14 cellular contexts compared by ENCODE assay signal in the genomic region with DNA sequence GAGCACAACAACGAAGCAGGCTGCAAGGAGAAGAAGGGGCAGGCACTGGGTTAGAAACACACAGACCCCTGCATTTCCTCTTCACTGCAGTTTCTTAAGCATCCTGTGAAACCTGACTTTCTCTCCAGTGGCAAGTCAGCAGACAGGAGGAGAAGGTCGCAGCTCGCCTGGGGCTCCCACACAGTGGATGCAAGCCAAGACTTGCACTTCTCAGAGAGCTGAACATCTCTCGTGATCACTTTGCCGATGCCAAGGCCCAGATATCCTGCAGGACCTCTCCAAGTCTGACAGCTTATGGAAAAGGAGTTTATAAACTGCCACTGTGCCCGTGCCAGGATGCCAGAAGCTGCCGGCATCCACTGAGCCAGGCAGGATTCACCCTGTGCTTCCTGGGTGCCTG. TPM values are rescaled to one million over a fixed set of nuclear protein-coding genes. Genes with fewer than 3 reads are reported as not detected.
DNase-seq lines count a peak whose midpoint lies in the region; ATAC-seq and TF ChIP-seq lines count a peak whose summit lies in the region.
"Had no signal": no experiment of that assay in that cellular context is flagged by ENCODE, and none has a peak within 500 bp of the region (broad histone marks: within the 10 kb centered on the region; RNA-seq: fewer than 3 reads in every experiment).

No MANE protein-coding gene starts in this region.

- peaks cover 8% of the 10 kb centered on the region for H3K4me1 ChIP-seq in mammary epithelial cell (ENCODE audit: insufficient read depth, low read length)

- in situ Hi-C loops in mammary epithelial cell (cut with MboI; ENCODE audit: low sequenced_read_pairs in 2 of 2) = no loop called here

- POLR2A ChIA-PET in CD4-positive, alpha-beta T cell (lab: Charles Lee) = interaction anchor here (0.6 to 10.0 kb wide), 8 partner anchors 8 to 374 kb away, joined by 3 to 153 read pairs (median 29); a partner anchor contains a TSS

- peak overlapping the region; percentile 89 for H3K27ac Mint-ChIP-seq in CD4-positive, alpha-beta T cell
- H3K27ac Mint-ChIP-seq: stimulated activated memory B cell treated with anti-CD40 and anti-IgM and Interleukin-4, amounts not matched to agents 10 μg/mL and 1 μg/mL and 100 μg/mL, for 72 hours had no signal

- peaks cover 28% of the 10 kb centered on the region for H3K36me3 Mint-ChIP-seq in CD4-positive, alpha-beta T cell (ENCODE audit: low read depth)
- H3K36me3 Mint-ChIP-seq: stimulated activated memory B cell treated with anti-CD40 and anti-IgM and Interleukin-4, amounts not matched to agents 10 μg/mL and 1 μg/mL and 100 μg/mL, for 72 hours had no signal

- H3K4me1 Mint-ChIP-seq in CD4-positive, alpha-beta T cell (ENCODE audit: low read depth) = peaks cover 83% of the 10 kb centered on the region
- H3K4me1 Mint-ChIP-seq: neural crest cell had no signal

- peak; percentile 6 for ATAC-seq in CD4-positive, alpha-beta T cell (ENCODE audit: poor library complexity)
- ATAC-seq: stimulated activated memory B cell treated with anti-CD40 and anti-IgM and Interleukin-4, amounts not matched to agents 10 μg/mL and 1 μg/mL and 100 μg/mL, for 72 hours had no signal

- TF ChIP-seq POLR2A in NB4 (IDR thresholded peaks at IDR 0.05; ENCODE audit: extremely low read depth, insufficient read length) (no peak), lower leg skin (IDR thresholded peaks at IDR 0.05) (no peak)

- H3K27ac ChIP-seq in CD4-positive, alpha-beta T cell (ENCODE audit: low read depth, low read length) = peak overlapping the region; percentile 79
- H3K27ac ChIP-seq in mammary epithelial cell (ENCODE audit: insufficient read depth, low read depth, low read length) = no peak overlapping the region
- H3K27ac ChIP-seq: epithelial cell of prostate had no signal

- CTCF ChIA-PET in CD4-positive, alpha-beta T cell (lab: Charles Lee) = interaction anchor here (4.1 kb wide), 1 partner anchor 12 kb away, joined by 20 read pairs; no protein-coding TSS in a partner anchor
- CTCF ChIA-PET in mammary epithelial cell (lab: Charles Lee; ENCODE audit: low non-redundant PET) = no interaction called here

- BruUV-seq in mammary epithelial cell (replicated peaks; lab: Mats Ljungman, UMichigan) = no TSS peak

- 8% methylated on average over 7 of the region's 7 CpGs for WGBS in mammary epithelial cell (ENCODE audit: low coverage, missing lambda C conversion rate)
- WGBS in lower leg skin, 2 donors = 17 to 20% methylated on average over 7 of the region's 7 CpGs

- H3K9me3 ChIP-seq in CD4-positive, alpha-beta T cell (ENCODE audit: control insufficient read depth, low read length) = no peaks in the 10 kb centered on the region
- no peaks in the 10 kb centered on the region for H3K9me3 ChIP-seq in mammary epithelial cell (replicated peaks; ENCODE audit: insufficient read depth, low read length)

- H3K4me2 ChIP-seq in mammary epithelial cell (ENCODE audit: insufficient read depth, low read depth, low read length) = peak overlapping the region; percentile 7

- no peaks in the 10 kb centered on the region for H3K9me3 Mint-ChIP-seq in CD4-positive, alpha-beta T cell
- H3K9me3 Mint-ChIP-seq: neural crest cell; stimulated activated memory B cell treated with anti-CD40 and anti-IgM and Interleukin-4, amounts not matched to agents 10 μg/mL and 1 μg/mL and 100 μg/mL, for 72 hours had no signal

- intact Hi-C loops in CD4-positive, alpha-beta T cell (cut with DNase I, micrococcal nuclease) = loop anchor here (5.0 to 10.0 kb wide), 2 partner anchors 186 to 1702 kb away; a partner anchor contains a TSS
- intact Hi-C loops in mammary epithelial cell (cut with micrococcal nuclease) = no loop called here
- intact Hi-C loops in lower leg skin (cut with DNase I; ENCODE audit: low total_unique reads) = no loop called here

- H3K4me3 ChIP-seq in NB4 (ENCODE audit: low read depth, low read length) = no peak overlapping the region
- no peak overlapping the region for H3K4me3 ChIP-seq in mammary epithelial cell (replicated peaks in 1 of 3; ENCODE audit: insufficient read depth in 1 of 3, low read depth in 2 of 3, low read length in 3 of 3)
- H3K4me3 ChIP-seq in lower leg skin (ENCODE audit: low read depth, poor library complexity, severe bottlenecking) = no peak overlapping the region

- no peak overlapping the region for H3K9ac ChIP-seq in mammary epithelial cell (ENCODE audit: insufficient read depth, low read length)

- H3K4me3 Mint-ChIP-seq in CD4-positive, alpha-beta T cell = peak overlapping the region; percentile 86
- H3K4me3 Mint-ChIP-seq: neural crest cell; stimulated activated memory B cell treated with anti-CD40 and anti-IgM and Interleukin-4, amounts not matched to agents 10 μg/mL and 1 μg/mL and 100 μg/mL, for 72 hours had no signal

- no peaks in the 10 kb centered on the region for H4K20me1 ChIP-seq in mammary epithelial cell (ENCODE audit: insufficient read depth, low read length)

- no peaks in the 10 kb centered on the region for H3K36me3 ChIP-seq in mammary epithelial cell (ENCODE audit: insufficient read depth, low read length)

- H3K27me3 Mint-ChIP-seq in CD4-positive, alpha-beta T cell = no peaks in the 10 kb centered on the region
- H3K27me3 Mint-ChIP-seq: stimulated activated memory B cell treated with anti-CD40 and anti-IgM and Interleukin-4, amounts not matched to agents 10 μg/mL and 1 μg/mL and 100 μg/mL, for 72 hours had no signal

- H2AFZ ChIP-seq in mammary epithelial cell (ENCODE audit: low read depth, low read length) = peak overlapping the region; percentile 62

- H3K27me3 ChIP-seq in CD4-positive, alpha-beta T cell (ENCODE audit: control insufficient read depth, insufficient read depth, low read length) = no peaks in the 10 kb centered on the region
- H3K27me3 ChIP-seq in mammary epithelial cell (ENCODE audit: insufficient read depth, low read length) = no peaks in the 10 kb centered on the region

- TF ChIP-seq CTCF in CD4-positive, alpha-beta T cell (IDR thresholded peaks at IDR 0.05) = no peak
- no peak for TF ChIP-seq CTCF in NB4 (IDR thresholded peaks at IDR 0.05; ENCODE audit: low read depth, low read length)
- no peak for TF ChIP-seq CTCF in mammary epithelial cell (conservative IDR thresholded peaks at IDR 0.05 in 1 of 2, IDR thresholded peaks at IDR 0.05 in 1 of 2; ENCODE audit: extremely low read depth in 1 of 2, insufficient read depth in 1 of 2, low read depth in 1 of 2, low read length in 2 of 2)
- TF ChIP-seq CTCF in lower leg skin (IDR thresholded peaks at IDR 0.05) = no peak

- DNase-seq in CD4-positive, alpha-beta T cell = no peak
- DNase-seq in NB4 (ENCODE audit: low read depth) (peak; percentile 67), mammary epithelial cell (peak; percentile 48), mesenteric fat pad (ENCODE audit: low spot score) (peak; percentile 28), lower leg skin (ENCODE audit: low spot score in 2 of 2) (no peak), DMS79 treated with DMSO at 0.1 percent for 48 hours (lab: John Stamatoyannopoulos, UW) (no peak), AG08396 (ENCODE audit: low spot score) (no peak)
- no peak for DNase-seq in activated CD8-positive, alpha-beta memory T cell treated with anti-CD3 and anti-CD28 coated beads, Interleukin-2, amount 50 U/mL, for 4 hours
- DNase-seq: activated CD4-positive, alpha-beta T cell treated with anti-CD3 and anti-CD28 coated beads for 1 hour; Calu3 had no signal

- H3K79me2 ChIP-seq in mammary epithelial cell (ENCODE audit: insufficient read depth, low read length) = no peaks in the 10 kb centered on the region

- dilution Hi-C loops in mammary epithelial cell (cut with HindIII; ENCODE audit: low sequenced_read_pairs) = no loop called here

RNA-seq across cellular contexts. Expression of a gene that starts 18.4 kb away (rescaled TPM):
- 1 to 10 TPM; 2.7 to 2.8 TPM for total RNA-seq in CD4-positive, alpha-beta T cell
- total RNA-seq in mammary epithelial cell = not detected
- not detected for polyA plus RNA-seq in mammary epithelial cell
- polyA minus RNA-seq in mammary epithelial cell = not detected
- 0.32 TPM for total RNA-seq in mesenteric fat pad
- total RNA-seq in lower leg skin = under 1 TPM in 1 of 4 donors, not detected in 3; 0.32 TPM
- total RNA-seq: Calu3, RPMI7951 had no signal

RNA-seq across cellular contexts. Expression of a gene that starts 22.6 kb away (rescaled TPM):
- 10 to 100 TPM in 1 of 2 experiments, 1 to 10 TPM in 1; 10.0 to 14.8 TPM for total RNA-seq in CD4-positive, alpha-beta T cell
- total RNA-seq in mammary epithelial cell (1 to 10 TPM; 5.5 to 8.7 TPM), mesenteric fat pad (14.8 TPM), lower leg skin (10 to 100 TPM in 2 of 4 donors, 1 to 10 TPM in 2; 7.6 to 11.8 (median 10.3) TPM)
- 4.0 TPM for polyA plus RNA-seq in mammary epithelial cell
- not detected for polyA minus RNA-seq in mammary epithelial cell

RNA-seq across cellular contexts. Expression of a gene that starts 35.2 kb away (rescaled TPM):
- total RNA-seq in CD4-positive, alpha-beta T cell = not detected
- total RNA-seq in mammary epithelial cell = not detected
- polyA plus RNA-seq in mammary epithelial cell = not detected
- polyA minus RNA-seq in mammary epithelial cell = not detected
- not detected for total RNA-seq in mesenteric fat pad
- not detected for total RNA-seq in lower leg skin
- total RNA-seq: Calu3, neural crest cell, RPMI7951 had no signal

Comparison
In these comparisons a context has a peak if more than half of its experiments do, and no peak if none do; other contexts are left out.
1. DNase-seq: peak in NB4 (single experiment), mammary epithelial cell (single experiment) and mesenteric fat pad (single experiment); none in CD4-positive, alpha-beta T cell (0 of 10), lower leg skin (0 of 2), DMS79 treated with DMSO at 0.1 percent for 48 hours (single experiment), activated CD8-positive, alpha-beta memory T cell treated with anti-CD3 and anti-CD28 coated beads, Interleukin-2, amount 50 U/mL, for 4 hours (single experiment) and AG08396 (single experiment).
2. intact Hi-C loops: an anchor here in CD4-positive, alpha-beta T cell (5.0 to 10.0 kb wide); none called in mammary epithelial cell and lower leg skin.